Comparison of ENCODE assay signal across 13 cellular contexts in the genomic region with DNA sequence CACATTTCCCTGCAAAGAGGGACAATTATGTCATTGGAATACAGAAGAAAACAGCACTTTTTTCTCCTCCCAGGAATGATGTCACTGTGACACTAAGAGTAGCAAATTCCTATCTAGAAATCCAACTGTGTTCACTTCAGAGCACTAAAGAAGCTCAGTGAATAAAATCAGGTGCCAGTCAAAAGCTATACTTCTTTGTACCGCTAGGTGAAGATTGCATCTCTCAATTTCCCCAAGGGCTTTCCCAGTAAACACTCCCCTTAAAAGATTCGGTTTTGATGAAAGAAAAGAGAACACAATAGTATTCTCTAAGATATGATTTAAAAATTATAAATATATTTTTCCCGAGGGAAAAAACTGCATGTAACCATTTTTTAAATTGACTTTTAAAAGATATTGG.
DNase-seq lines count a peak whose midpoint lies in the region; ATAC-seq and TF ChIP-seq lines count a peak whose summit lies in the region.
"Had no signal": no experiment of that assay in that cellular context is flagged by ENCODE, and none has a peak within 500 bp of the region (broad histone marks: within the 10 kb centered on the region; RNA-seq: fewer than 3 reads in every experiment).

No MANE protein-coding gene starts in this region.

- POLR2A ChIA-PET in OCI-LY7 (lab: Charles Lee), result no interaction called here

- TF ChIP-seq CTCF in BE2C (IDR thresholded peaks at IDR 0.05; ENCODE audit: low read depth, low read length) (peak; percentile 56), OCI-LY7 (conservative IDR thresholded peaks at IDR 0.05; ENCODE audit: low read length) (peak; percentile 63), fibroblast of pulmonary artery (IDR thresholded peaks at IDR 0.05; ENCODE audit: low read length, missing control alignments) (peak; percentile 33)

- CTCF ChIA-PET in OCI-LY7 (lab: Charles Lee; ENCODE audit: unreplicated experiment), result no interaction called here

- no peaks in the 10 kb centered on the region for H3K4me1 Mint-ChIP-seq in stimulated activated effector memory CD8-positive, alpha-beta T cell treated with anti-CD3 and anti-CD28 coated beads, Interleukin-12 subunit alpha, Interleukin-12 subunit beta, amount 100 ng/mL, for 72 hours

- intact Hi-C loops in OCI-LY7 (cut with micrococcal nuclease; ENCODE audit: unreplicated experiment), result loop anchor here (10.0 kb wide), 1 partner anchor 730 kb away; no protein-coding TSS in a partner anchor

- H4K20me1 ChIP-seq in OCI-LY7 (ENCODE audit: insufficient read depth, low read length), result no peaks in the 10 kb centered on the region

- no peaks in the 10 kb centered on the region for H3K9me3 Mint-ChIP-seq in stimulated activated effector memory CD8-positive, alpha-beta T cell treated with anti-CD3 and anti-CD28 coated beads, Interleukin-12 subunit alpha, Interleukin-12 subunit beta, amount 100 ng/mL, for 72 hours

- no peak overlapping the region for H3K27ac ChIP-seq in OCI-LY7 (ENCODE audit: low read depth, low read length, poor library complexity, severe bottlenecking)
- H3K27ac ChIP-seq: epithelial cell of prostate had no signal

- H3K4me3 Mint-ChIP-seq in stimulated activated effector memory CD8-positive, alpha-beta T cell treated with anti-CD3 and anti-CD28 coated beads, Interleukin-12 subunit alpha, Interleukin-12 subunit beta, amount 100 ng/mL, for 72 hours, result no peak overlapping the region

- H3K9me3 ChIP-seq in BE2C (no peaks in the 10 kb centered on the region), OCI-LY7 (ENCODE audit: low read length) (no peaks in the 10 kb centered on the region)

- H3K4me3 ChIP-seq in BE2C (ENCODE audit: low read depth, low read length), result no peak overlapping the region
- no peak overlapping the region for H3K4me3 ChIP-seq in OCI-LY7 (ENCODE audit: low read depth, low read length, poor library complexity, severe bottlenecking)
- no peak overlapping the region for H3K4me3 ChIP-seq in fibroblast of pulmonary artery (replicated peaks; ENCODE audit: low read depth, low read length)
- H3K4me3 ChIP-seq: lung had no signal

- H3K79me2 ChIP-seq in OCI-LY7 (ENCODE audit: insufficient read depth, low read depth, low read length), result no peaks in the 10 kb centered on the region

- H3K36me3 ChIP-seq in BE2C, result no peaks in the 10 kb centered on the region
- no peaks in the 10 kb centered on the region for H3K36me3 ChIP-seq in OCI-LY7 (ENCODE audit: insufficient read depth, low read length)

- ATAC-seq in GM18868 (IDR thresholded peaks at IDR 0.05; ENCODE audit: unreplicated experiment) (peak; percentile 51), HG03175 (IDR thresholded peaks at IDR 0.05; ENCODE audit: unreplicated experiment) (no peak)
- ATAC-seq in stimulated activated effector memory CD8-positive, alpha-beta T cell treated with anti-CD3 and anti-CD28 coated beads, Interleukin-12 subunit alpha, Interleukin-12 subunit beta, amount 100 ng/mL, for 72 hours, result no peak
- ATAC-seq: stimulated activated naive CD8-positive, alpha-beta T cell treated with anti-CD3 and anti-CD28 coated beads, Interleukin-15, Interleukin-2, amounts not matched to agents 100 U/mL and 50 U/mL, for 24 hours had no signal

- no peak overlapping the region for H3K27ac Mint-ChIP-seq in stimulated activated effector memory CD8-positive, alpha-beta T cell treated with anti-CD3 and anti-CD28 coated beads, Interleukin-12 subunit alpha, Interleukin-12 subunit beta, amount 100 ng/mL, for 72 hours

- H3K9me2 ChIP-seq in OCI-LY7 (ENCODE audit: insufficient read depth, low read length), result no peaks in the 10 kb centered on the region

- no peaks in the 10 kb centered on the region for H3K36me3 Mint-ChIP-seq in stimulated activated effector memory CD8-positive, alpha-beta T cell treated with anti-CD3 and anti-CD28 coated beads, Interleukin-12 subunit alpha, Interleukin-12 subunit beta, amount 100 ng/mL, for 72 hours

- H3K4me1 ChIP-seq in BE2C, result no peaks in the 10 kb centered on the region
- no peaks in the 10 kb centered on the region for H3K4me1 ChIP-seq in OCI-LY7 (ENCODE audit: insufficient read depth, low read length, poor library complexity, severe bottlenecking)

- no peak for DNase-seq in BE2C
- DNase-seq in OCI-LY7 (ENCODE audit: low spot score), result no peak
- DNase-seq in fibroblast of pulmonary artery (ENCODE audit: low read depth), result no peak
- DNase-seq in stimulated activated effector memory CD8-positive, alpha-beta T cell treated with anti-CD3 and anti-CD28 coated beads, Interleukin-12 subunit alpha, Interleukin-12 subunit beta, amount 100 ng/mL, for 72 hours (ENCODE audit: low spot score in 2 of 2), result no peak
- DNase-seq in T-helper 1 cell, result no peak
- DNase-seq in dedifferentiated amniotic fluid mesenchymal stem cell (ENCODE audit: extremely low spot score), result no peak
- DNase-seq: activated naive CD4-positive, alpha-beta T cell treated with anti-CD3 and anti-CD28 coated beads, Interleukin-2, amount 50 U/mL, for 16 hours; NCI-H2081; stimulated activated naive CD8-positive, alpha-beta T cell treated with anti-CD3 and anti-CD28 coated beads, Interleukin-15, Interleukin-2, amounts not matched to agents 100 U/mL and 50 U/mL, for 24 hours had no signal

- H3K4me2 ChIP-seq in OCI-LY7 (ENCODE audit: low read length), result no peak overlapping the region

- no peaks in the 10 kb centered on the region for H3K27me3 ChIP-seq in BE2C

- no TSS peak for BruUV-seq in OCI-LY7 (replicated peaks; lab: Mats Ljungman, UMichigan)

- no peak overlapping the region for H2AFZ ChIP-seq in OCI-LY7 (ENCODE audit: low read length)
